8 cellular contexts compared by ENCODE assay signal in the genomic region with DNA sequence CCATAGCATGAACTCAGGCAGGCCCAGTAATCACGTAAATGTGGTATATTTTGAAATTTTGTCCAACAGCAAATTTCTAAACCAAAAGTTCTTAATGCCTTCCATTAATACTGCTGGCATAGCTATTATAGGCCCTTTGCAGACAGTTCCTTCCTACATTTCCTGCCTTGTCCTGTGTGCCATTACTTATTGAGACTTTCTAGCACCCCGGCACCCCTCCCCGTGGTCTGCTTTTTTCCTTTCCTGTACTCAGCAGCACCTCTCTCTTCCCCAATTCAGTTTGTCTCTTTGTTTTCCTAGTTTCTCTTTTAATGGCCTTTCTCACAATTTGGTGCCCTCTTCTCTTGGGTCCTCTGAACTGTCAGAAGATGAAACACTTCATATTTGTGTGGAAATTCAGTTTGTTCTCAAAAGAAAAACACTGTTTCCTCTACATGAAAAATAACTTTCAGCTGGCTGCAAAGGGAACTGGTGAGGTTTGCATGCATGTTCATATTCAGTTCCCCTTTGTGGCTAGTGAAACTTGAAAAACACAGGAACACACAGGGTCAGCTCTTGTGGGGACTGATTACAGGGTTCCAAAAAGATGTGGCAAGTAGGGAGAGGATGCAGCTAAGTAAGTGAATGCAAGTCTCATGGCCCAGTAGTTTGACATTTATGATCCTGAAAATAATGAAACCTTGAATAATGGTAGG. TPM values are rescaled to one million over a fixed set of nuclear protein-coding genes. Genes with fewer than 3 reads are reported as not detected.
DNase-seq lines count a peak whose midpoint lies in the region; ATAC-seq and TF ChIP-seq lines count a peak whose summit lies in the region.

No MANE protein-coding gene starts in this region.

- H3K27ac Mint-ChIP-seq in activated CD4-positive, alpha-beta T cell treated with anti-CD3 and anti-CD28 coated beads, Interleukin-2, amount 10 ng/mL, durations not matched to agents 24 days and 14 days = peak overlapping the region; percentile 68

- H3K4me3 ChIP-seq in skeletal muscle tissue (ENCODE audit: low read length in 3 of 3) (no peak overlapping the region), A673 (ENCODE audit: low read depth, low read length, poor library complexity, severe bottlenecking) (no peak overlapping the region)

- no TSS peak for BruUV-seq in A673 (replicated peaks; lab: Mats Ljungman, UMichigan)

- H3K9me3 Mint-ChIP-seq in activated CD4-positive, alpha-beta T cell treated with anti-CD3 and anti-CD28 coated beads, Interleukin-2, amount 10 ng/mL, durations not matched to agents 24 days and 14 days = no peaks in the 10 kb centered on the region

- DNase-seq in activated CD4-positive, alpha-beta T cell treated with anti-CD3 and anti-CD28 coated beads, Interleukin-2, amount 10 ng/mL, durations not matched to agents 24 days and 14 days = no peak
- DNase-seq in activated CD4-positive, alpha-beta T cell treated with anti-CD3 and anti-CD28 coated beads, Interleukin-2, amount 50 U/mL, for 4 hours = no peak
- DNase-seq in OCI-M1 (lab: John Stamatoyannopoulos, UW) = peak; percentile 70
- DNase-seq in A673 (ENCODE audit: low spot score) = no peak
- DNase-seq in DMS79 (lab: John Stamatoyannopoulos, UW) = no peak
- no peak for DNase-seq in omental fat pad (ENCODE audit: low spot score)

- POLR2A ChIA-PET in A673 (lab: Charles Lee; ENCODE audit: low non-redundant PET) = no interaction called here

- H3K4me1 ChIP-seq in skeletal muscle tissue (ENCODE audit: control insufficient read depth in 3 of 3, insufficient read depth in 3 of 3, low read length in 3 of 3) = no peaks in the 10 kb centered on the region
- H3K4me1 ChIP-seq in A673 (ENCODE audit: insufficient read depth, low read length, poor library complexity, severe bottlenecking) = no peaks in the 10 kb centered on the region

- H3K27me3 ChIP-seq in skeletal muscle tissue (ENCODE audit: control insufficient read depth in 3 of 3, insufficient read depth in 3 of 3, low read length in 3 of 3) (no peaks in the 10 kb centered on the region), A673 (replicated peaks; ENCODE audit: insufficient read depth, low read depth, low read length, poor library complexity) (no peaks in the 10 kb centered on the region)

- CTCF ChIA-PET in A673 (lab: Charles Lee) = no interaction called here

- intact Hi-C loops in activated CD4-positive, alpha-beta T cell treated with anti-CD3 and anti-CD28 coated beads, Interleukin-2, amount 10 ng/mL, durations not matched to agents 24 days and 14 days (cut with micrococcal nuclease) = no loop called here
- intact Hi-C loops in A673 (cut with micrococcal nuclease; ENCODE audit: unreplicated experiment) = no loop called here

- H3K36me3 Mint-ChIP-seq in activated CD4-positive, alpha-beta T cell treated with anti-CD3 and anti-CD28 coated beads, Interleukin-2, amount 10 ng/mL, durations not matched to agents 24 days and 14 days (ENCODE audit: low read depth) = peaks cover 10% of the 10 kb centered on the region

- peak overlapping the region; percentile 10 for H3K27ac ChIP-seq in skeletal muscle tissue (ENCODE audit: low read depth, low read length)
- no peak overlapping the region for H3K27ac ChIP-seq in A673 (ENCODE audit: low read depth, low read length, poor library complexity, severe bottlenecking)

- ATAC-seq in HG02870 (IDR thresholded peaks at IDR 0.05; ENCODE audit: unreplicated experiment) (peak; percentile 90), omental fat pad (ENCODE audit: low FRiP score) (no peak)

- H3K4me3 Mint-ChIP-seq in activated CD4-positive, alpha-beta T cell treated with anti-CD3 and anti-CD28 coated beads, Interleukin-2, amount 10 ng/mL, durations not matched to agents 24 days and 14 days = peak overlapping the region; percentile 8

- H3K4me1 Mint-ChIP-seq in activated CD4-positive, alpha-beta T cell treated with anti-CD3 and anti-CD28 coated beads, Interleukin-2, amount 10 ng/mL, durations not matched to agents 24 days and 14 days = peaks cover 20% of the 10 kb centered on the region

- no peak overlapping the region for H3K9ac ChIP-seq in skeletal muscle tissue (ENCODE audit: low read depth in 1 of 3, low read length in 3 of 3)

- H3K36me3 ChIP-seq in skeletal muscle tissue (ENCODE audit: control insufficient read depth in 3 of 3, insufficient read depth in 3 of 3, low read length in 3 of 3) (no peaks in the 10 kb centered on the region), A673 (ENCODE audit: insufficient read depth, low read length, poor library complexity, severe bottlenecking) (no peaks in the 10 kb centered on the region)

- no peak for TF ChIP-seq CTCF in A673 (conservative IDR thresholded peaks at IDR 0.05; ENCODE audit: low read depth, low read length)
- no peak for TF ChIP-seq CTCF in omental fat pad (IDR thresholded peaks at IDR 0.05)

- H3K27me3 Mint-ChIP-seq in activated CD4-positive, alpha-beta T cell treated with anti-CD3 and anti-CD28 coated beads, Interleukin-2, amount 10 ng/mL, durations not matched to agents 24 days and 14 days = no peaks in the 10 kb centered on the region

- no peaks in the 10 kb centered on the region for H3K9me3 ChIP-seq in skeletal muscle tissue (ENCODE audit: control insufficient read depth in 3 of 3, low read length in 3 of 3)
- no peaks in the 10 kb centered on the region for H3K9me3 ChIP-seq in A673 (ENCODE audit: low read depth, low read length, poor library complexity, severe bottlenecking)

RNA-seq across cellular contexts. Expression of gene GPR34, which starts 17.1 kb away (rescaled TPM):
- 0.16 and 0.43 TPM in 2 replicates for total RNA-seq in activated CD4-positive, alpha-beta T cell treated with anti-CD3 and anti-CD28 coated beads, Interleukin-2, amount 10 ng/mL, durations not matched to agents 24 days and 14 days
- total RNA-seq in skeletal muscle tissue (13.6 TPM), A673 (2021) (not detected in 2 replicates), omental fat pad (10 to 100 TPM; 21.6 to 54.5 (median 26.1) TPM)

RNA-seq across cellular contexts. Expression of gene GPR82, which starts 18.2 kb away (rescaled TPM):
- not detected in 2 replicates for total RNA-seq in activated CD4-positive, alpha-beta T cell treated with anti-CD3 and anti-CD28 coated beads, Interleukin-2, amount 10 ng/mL, durations not matched to agents 24 days and 14 days
- total RNA-seq in skeletal muscle tissue = not detected
- not detected in 2 replicates for total RNA-seq in A673 (2021)
- total RNA-seq in omental fat pad = 1 to 10 TPM in 1 of 4 donors, under 1 TPM in 3; 0.09 to 3.5 (median 0.28) TPM

Comparison
In these comparisons a context has a peak if more than half of its experiments do, and no peak if none do; other contexts are left out.
1. RNA of gene GPR34, which starts 17.1 kb away (total RNA-seq): 21.6 to 54.5 TPM in omental fat pad and 13.6 TPM in skeletal muscle tissue (single experiment); 0.16 to 0.43 TPM in activated CD4-positive, alpha-beta T cell treated with anti-CD3 and anti-CD28 coated beads, Interleukin-2, amount 10 ng/mL, durations not matched to agents 24 days and 14 days and not detected in A673; every median in the first group is over 10 times any median in the second.